ENCODE assay signal across 1 cellular context in the genomic region with DNA sequence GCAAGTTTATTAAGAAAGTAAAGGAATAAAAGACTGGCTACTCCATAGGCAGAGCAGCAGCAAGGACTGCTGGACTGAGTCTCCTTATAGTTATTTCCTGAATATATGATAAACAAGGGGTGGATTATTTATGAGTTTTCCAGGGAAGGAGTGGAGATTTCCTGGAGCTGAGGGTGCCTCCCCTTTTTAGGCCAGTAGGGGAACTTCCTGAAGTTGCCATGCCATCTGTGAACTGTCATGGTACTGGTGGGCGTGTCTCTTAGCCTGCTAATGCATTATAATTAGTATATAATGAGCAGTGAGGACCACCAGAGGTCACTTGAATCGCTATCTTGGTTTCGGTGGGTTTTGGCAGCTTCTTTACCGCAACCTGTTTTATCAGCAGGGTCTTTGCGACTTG.
TF ChIP-seq lines count a peak whose summit lies in the region.

No MANE protein-coding gene starts in this region.

TF ChIP-seq in K562, 482 proteins besides CTCF, POLR2A, EP300 and RAD21 (continued from another document):
- TF ChIP-seq, protein P1, sequence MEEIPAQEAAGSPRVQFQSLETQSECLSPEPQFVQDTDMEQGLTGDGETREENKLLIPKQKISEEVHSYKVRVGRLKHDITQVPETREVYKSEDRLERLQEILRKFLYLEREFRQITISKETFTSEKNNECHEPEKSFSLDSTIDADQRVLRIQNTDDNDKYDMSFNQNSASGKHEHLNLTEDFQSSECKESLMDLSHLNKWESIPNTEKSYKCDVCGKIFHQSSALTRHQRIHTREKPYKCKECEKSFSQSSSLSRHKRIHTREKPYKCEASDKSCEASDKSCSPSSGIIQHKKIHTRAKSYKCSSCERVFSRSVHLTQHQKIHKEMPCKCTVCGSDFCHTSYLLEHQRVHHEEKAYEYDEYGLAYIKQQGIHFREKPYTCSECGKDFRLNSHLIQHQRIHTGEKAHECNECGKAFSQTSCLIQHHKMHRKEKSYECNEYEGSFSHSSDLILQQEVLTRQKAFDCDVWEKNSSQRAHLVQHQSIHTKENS (CRISPR knock-in tag; IDR thresholded peaks at IDR 0.05) = no peak
- no peak for TF ChIP-seq FOS (IDR thresholded peaks at IDR 0.05; ENCODE audit: extremely low read depth, insufficient read length)
- no peak for TF ChIP-seq HIVEP1 (CRISPR knock-in tag; IDR thresholded peaks at IDR 0.05)
- no peak for TF ChIP-seq ZNF23 (CRISPR knock-in tag; IDR thresholded peaks at IDR 0.05)
- no peak for TF ChIP-seq FOXJ3 (CRISPR knock-in tag; IDR thresholded peaks at IDR 0.05)
- TF ChIP-seq, protein P2, sequence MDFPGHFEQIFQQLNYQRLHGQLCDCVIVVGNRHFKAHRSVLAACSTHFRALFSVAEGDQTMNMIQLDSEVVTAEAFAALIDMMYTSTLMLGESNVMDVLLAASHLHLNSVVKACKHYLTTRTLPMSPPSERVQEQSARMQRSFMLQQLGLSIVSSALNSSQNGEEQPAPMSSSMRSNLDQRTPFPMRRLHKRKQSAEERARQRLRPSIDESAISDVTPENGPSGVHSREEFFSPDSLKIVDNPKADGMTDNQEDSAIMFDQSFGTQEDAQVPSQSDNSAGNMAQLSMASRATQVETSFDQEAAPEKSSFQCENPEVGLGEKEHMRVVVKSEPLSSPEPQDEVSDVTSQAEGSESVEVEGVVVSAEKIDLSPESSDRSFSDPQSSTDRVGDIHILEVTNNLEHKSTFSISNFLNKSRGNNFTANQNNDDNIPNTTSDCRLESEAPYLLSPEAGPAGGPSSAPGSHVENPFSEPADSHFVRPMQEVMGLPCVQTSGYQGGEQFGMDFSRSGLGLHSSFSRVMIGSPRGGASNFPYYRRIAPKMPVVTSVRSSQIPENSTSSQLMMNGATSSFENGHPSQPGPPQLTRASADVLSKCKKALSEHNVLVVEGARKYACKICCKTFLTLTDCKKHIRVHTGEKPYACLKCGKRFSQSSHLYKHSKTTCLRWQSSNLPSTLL (IDR thresholded peaks at IDR 0.05) = no peak
- no peak for TF ChIP-seq CBFA2T3 (IDR thresholded peaks at IDR 0.05)
- TF ChIP-seq XRCC3 (IDR thresholded peaks at IDR 0.05) = no peak
- TF ChIP-seq CREB1 (IDR thresholded peaks at IDR 0.05) = no peak
- TF ChIP-seq CREB1 (CRISPR knock-in tag; IDR thresholded peaks at IDR 0.05) = no peak
- no peak for TF ChIP-seq OTX1 (CRISPR knock-in tag; IDR thresholded peaks at IDR 0.05)
- TF ChIP-seq, protein P3, sequence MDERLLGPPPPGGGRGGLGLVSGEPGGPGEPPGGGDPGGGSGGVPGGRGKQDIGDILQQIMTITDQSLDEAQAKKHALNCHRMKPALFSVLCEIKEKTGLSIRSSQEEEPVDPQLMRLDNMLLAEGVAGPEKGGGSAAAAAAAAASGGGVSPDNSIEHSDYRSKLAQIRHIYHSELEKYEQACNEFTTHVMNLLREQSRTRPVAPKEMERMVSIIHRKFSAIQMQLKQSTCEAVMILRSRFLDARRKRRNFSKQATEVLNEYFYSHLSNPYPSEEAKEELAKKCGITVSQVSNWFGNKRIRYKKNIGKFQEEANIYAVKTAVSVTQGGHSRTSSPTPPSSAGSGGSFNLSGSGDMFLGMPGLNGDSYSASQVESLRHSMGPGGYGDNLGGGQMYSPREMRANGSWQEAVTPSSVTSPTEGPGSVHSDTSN (CRISPR knock-in tag; IDR thresholded peaks at IDR 0.05; ENCODE audit: low read depth) = no peak
- TF ChIP-seq, protein P3 (tag; conservative IDR thresholded peaks at IDR 0.05; ENCODE audit: low read depth) = no peak
- TF ChIP-seq, protein P4, sequence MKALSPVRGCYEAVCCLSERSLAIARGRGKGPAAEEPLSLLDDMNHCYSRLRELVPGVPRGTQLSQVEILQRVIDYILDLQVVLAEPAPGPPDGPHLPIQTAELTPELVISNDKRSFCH (CRISPR knock-in tag; IDR thresholded peaks at IDR 0.05) = no peak
- TF ChIP-seq, protein P4 (tag; IDR thresholded peaks at IDR 0.05) = no peak
- TF ChIP-seq BRCA1 (IDR thresholded peaks at IDR 0.05) = no peak
- TF ChIP-seq BRCA1 (CRISPR knock-in tag; IDR thresholded peaks at IDR 0.05) = no peak
- TF ChIP-seq CXXC5 (CRISPR knock-in tag; IDR thresholded peaks at IDR 0.05) = no peak
TF ChIP-seq in K562: peak in this region for 0.
